ENCODE assay signal across 8 cellular contexts in genomic region chr11:10808553-10809372, GRCh38. TPM values are rescaled to one million over a fixed set of nuclear protein-coding genes. Genes with fewer than 3 reads are reported as not detected.
DNase-seq lines count a peak whose midpoint lies in the region; TF ChIP-seq lines count a peak whose summit lies in the region.

EIF4G2 (minus strand) TSS chr11:10808926.

- peak; percentile 97 to 98 for DNase-seq in HAP-1 (ENCODE audit: low spot score in 2 of 2)
- DNase-seq in MM.1S, result peak; percentile 98
- DNase-seq in SIG-M5 (lab: John Stamatoyannopoulos, UW), result peak; percentile 90
- DNase-seq in activated gamma-delta T cell (lab: John Stamatoyannopoulos, UW), result peak; percentile 98
- DNase-seq in fibroblast of the conjunctiva (ENCODE audit: low read depth), result peak; percentile 98
- DNase-seq in stomach, result peak; percentile 99

- H3K9me3 ChIP-seq in ES-I3 (ENCODE audit: control insufficient read depth, insufficient read depth, low read length), result no peaks in the 10 kb centered on the region; the same call in 1 of the 2 replicates
- no peaks in the 10 kb centered on the region for H3K9me3 ChIP-seq in HAP-1
- no peaks in the 10 kb centered on the region for H3K9me3 ChIP-seq in MM.1S (replicated peaks; ENCODE audit: insufficient read depth, low read length)
- H3K9me3 ChIP-seq in neural cell (ENCODE audit: low read length), result no peaks in the 10 kb centered on the region
- no peaks in the 10 kb centered on the region for H3K9me3 ChIP-seq in stomach

- H3K4me2 ChIP-seq in MM.1S (ENCODE audit: low read depth, low read length) (peak within 1 kb of the TSS; percentile 97), neural cell (ENCODE audit: low read length) (peak within 1 kb of the TSS; percentile 88)

- H3K9me2 ChIP-seq in MM.1S (replicated peaks; ENCODE audit: insufficient read depth, low read length) (no peaks in the 10 kb centered on the region), neural cell (ENCODE audit: insufficient read depth, low read length) (no peaks in the 10 kb centered on the region)

- peak in 2 of 4 donors; percentile 98 to 99 for TF ChIP-seq POLR2A in stomach (IDR thresholded peaks at IDR 0.05)

- TF ChIP-seq RAD21 in neural cell (conservative IDR thresholded peaks at IDR 0.05), result peak; percentile 25

- H3K27me3 ChIP-seq in HAP-1 (ENCODE audit: low read depth), result no peaks in the 10 kb centered on the region
- H3K27me3 ChIP-seq in MM.1S (replicated peaks; ENCODE audit: insufficient read depth, low read length), result no peaks in the 10 kb centered on the region
- H3K27me3 ChIP-seq in neural cell (ENCODE audit: insufficient read depth, low read depth, low read length), result no peaks in the 10 kb centered on the region
- no peaks in the 10 kb centered on the region for H3K27me3 ChIP-seq in stomach

- 0 to 1% (median 1%) methylated on average over 36 to 65 of the region's 65 CpGs for WGBS in stomach, 5 donors

- TF ChIP-seq EP300 in neural cell (conservative IDR thresholded peaks at IDR 0.05; ENCODE audit: poor library complexity, severe bottlenecking), result peak; percentile 41
- no peak for TF ChIP-seq EP300 in stomach (IDR thresholded peaks at IDR 0.05)

- in situ Hi-C loops in HAP-1 (cut with MboI; ENCODE audit: low sequenced_read_pairs), result no loop called here

- intact Hi-C loops in stomach (cut with DNase I; ENCODE audit: low total_unique reads), result loop anchor here (10.0 kb wide), 1 partner anchor 46 kb away; the partner anchor contains the start of gene ZBED5

- no peaks in the 10 kb centered on the region; the same call in 1 of the 2 replicates for H4K20me1 ChIP-seq in MM.1S (ENCODE audit: insufficient read depth, low read length)
- H4K20me1 ChIP-seq in neural cell (ENCODE audit: insufficient read depth), result peaks cover 4% of the 10 kb centered on the region

- H3K4me3 ChIP-seq in HAP-1 (peak within 1 kb of the TSS; percentile 93), MM.1S (ENCODE audit: low read length) (peak within 1 kb of the TSS; percentile 96), neural cell (ENCODE audit: low read length) (peak within 1 kb of the TSS; percentile 97), stomach (peak within 1 kb of the TSS; percentile 63 to 99 (median 92))

- H3K36me3 ChIP-seq in ES-I3 (ENCODE audit: insufficient read depth, low read length) (peaks cover 32% of the 10 kb centered on the region), HAP-1 (replicated peaks) (peaks cover 48% of the 10 kb centered on the region), MM.1S (replicated peaks; ENCODE audit: insufficient read depth, low read length) (peaks cover 29% of the 10 kb centered on the region), neural cell (ENCODE audit: insufficient read depth, low read length) (peaks cover 27% of the 10 kb centered on the region), stomach (peaks cover 32 to 35% (median 34%) of the 10 kb centered on the region in 4 donors)

- H2AFZ ChIP-seq in MM.1S (ENCODE audit: low read length), result peak within 1 kb of the TSS; percentile 97
- peak within 1 kb of the TSS; percentile 88 for H2AFZ ChIP-seq in neural cell (ENCODE audit: low read depth, low read length)

- H3K27ac ChIP-seq in MM.1S (ENCODE audit: low read length) (peak within 1 kb of the TSS; percentile 93), neural cell (ENCODE audit: low read length) (peak within 1 kb of the TSS; percentile 100), stomach (peak within 1 kb of the TSS; percentile 94 to 100 (median 98))

- peak within 1 kb of the TSS; percentile 98 for H3K9ac ChIP-seq in ES-I3 (ENCODE audit: low read depth, low read length)
- H3K9ac ChIP-seq in MM.1S (ENCODE audit: low read length), result peak within 1 kb of the TSS; percentile 97
- H3K9ac ChIP-seq in neural cell (ENCODE audit: low read length), result peak within 1 kb of the TSS; percentile 100

- TF ChIP-seq CTCF in MM.1S (IDR thresholded peaks at IDR 0.05; ENCODE audit: low read length), result no peak
- TF ChIP-seq CTCF in neural cell (IDR thresholded peaks at IDR 0.05; ENCODE audit: poor library complexity, severe bottlenecking), result no peak
- peak in 1 of 7 experiments; percentile 17 for TF ChIP-seq CTCF in stomach (IDR thresholded peaks at IDR 0.05)

- peaks cover 46% of the 10 kb centered on the region for H3K79me2 ChIP-seq in MM.1S (ENCODE audit: low read length)
- peaks cover 65% of the 10 kb centered on the region for H3K79me2 ChIP-seq in neural cell (replicated peaks; ENCODE audit: insufficient read depth, low read length)

- H3K4me1 ChIP-seq in ES-I3 (ENCODE audit: insufficient read depth, low read length), result no peaks in the 10 kb centered on the region; the same call in 1 of the 2 replicates
- peaks cover 19% of the 10 kb centered on the region for H3K4me1 ChIP-seq in HAP-1
- H3K4me1 ChIP-seq in MM.1S (ENCODE audit: low read length), result peaks cover 19% of the 10 kb centered on the region
- peaks cover 20 to 46% (median 36%) of the 10 kb centered on the region in 4 donors for H3K4me1 ChIP-seq in stomach

- H3F3A ChIP-seq in MM.1S (ENCODE audit: insufficient read depth, low read length), result peaks cover 21% of the 10 kb centered on the region
- H3F3A ChIP-seq in neural cell (ENCODE audit: insufficient read depth, low read length, poor library complexity, severe bottlenecking), result peaks cover 24% of the 10 kb centered on the region

TF ChIP-seq in neural cell, 6 proteins besides CTCF, POLR2A, EP300 and RAD21:
- TF ChIP-seq EZH2 (IDR thresholded peaks at IDR 0.05; ENCODE audit: borderline replicate concordance, insufficient read depth, low read length, poor library complexity, severe bottlenecking) (no peak), SMC3 (conservative IDR thresholded peaks at IDR 0.05; ENCODE audit: poor library complexity) (no peak), POLR2AphosphoS5 (IDR thresholded peaks at IDR 0.05) (peak; percentile 98), MXI1 (conservative IDR thresholded peaks at IDR 0.05; ENCODE audit: poor library complexity, severe bottlenecking) (peak; percentile 77), TAF1 (IDR thresholded peaks at IDR 0.05; ENCODE audit: low read depth) (peak; percentile 65)
- TF ChIP-seq, protein P1, sequence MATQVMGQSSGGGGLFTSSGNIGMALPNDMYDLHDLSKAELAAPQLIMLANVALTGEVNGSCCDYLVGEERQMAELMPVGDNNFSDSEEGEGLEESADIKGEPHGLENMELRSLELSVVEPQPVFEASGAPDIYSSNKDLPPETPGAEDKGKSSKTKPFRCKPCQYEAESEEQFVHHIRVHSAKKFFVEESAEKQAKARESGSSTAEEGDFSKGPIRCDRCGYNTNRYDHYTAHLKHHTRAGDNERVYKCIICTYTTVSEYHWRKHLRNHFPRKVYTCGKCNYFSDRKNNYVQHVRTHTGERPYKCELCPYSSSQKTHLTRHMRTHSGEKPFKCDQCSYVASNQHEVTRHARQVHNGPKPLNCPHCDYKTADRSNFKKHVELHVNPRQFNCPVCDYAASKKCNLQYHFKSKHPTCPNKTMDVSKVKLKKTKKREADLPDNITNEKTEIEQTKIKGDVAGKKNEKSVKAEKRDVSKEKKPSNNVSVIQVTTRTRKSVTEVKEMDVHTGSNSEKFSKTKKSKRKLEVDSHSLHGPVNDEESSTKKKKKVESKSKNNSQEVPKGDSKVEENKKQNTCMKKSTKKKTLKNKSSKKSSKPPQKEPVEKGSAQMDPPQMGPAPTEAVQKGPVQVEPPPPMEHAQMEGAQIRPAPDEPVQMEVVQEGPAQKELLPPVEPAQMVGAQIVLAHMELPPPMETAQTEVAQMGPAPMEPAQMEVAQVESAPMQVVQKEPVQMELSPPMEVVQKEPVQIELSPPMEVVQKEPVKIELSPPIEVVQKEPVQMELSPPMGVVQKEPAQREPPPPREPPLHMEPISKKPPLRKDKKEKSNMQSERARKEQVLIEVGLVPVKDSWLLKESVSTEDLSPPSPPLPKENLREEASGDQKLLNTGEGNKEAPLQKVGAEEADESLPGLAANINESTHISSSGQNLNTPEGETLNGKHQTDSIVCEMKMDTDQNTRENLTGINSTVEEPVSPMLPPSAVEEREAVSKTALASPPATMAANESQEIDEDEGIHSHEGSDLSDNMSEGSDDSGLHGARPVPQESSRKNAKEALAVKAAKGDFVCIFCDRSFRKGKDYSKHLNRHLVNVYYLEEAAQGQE (IDR thresholded peaks at IDR 0.05; ENCODE audit: borderline replicate concordance), result peak; percentile 95

RNA-seq across cellular contexts. Expression of gene EIF4G2, which starts in this region (rescaled TPM):
- polyA plus RNA-seq in neural cell, result 989 and 1,004 TPM in 2 replicates
- 1,252 and 1,426 TPM in 2 replicates for polyA minus RNA-seq in neural cell
- total RNA-seq in stomach, result 100 to 1,000 TPM; 344 to 576 (median 400) TPM
- 100 to 1,000 TPM; 182 to 291 (median 286) TPM for polyA plus RNA-seq in stomach

Comparison
In these comparisons a context has a peak if more than half of its experiments do, and no peak if none do; other contexts are left out.
1. Peak in every context shown above with its lines: DNase-seq, H3K4me3 ChIP-seq and H3K27ac ChIP-seq.